In the genomic region with DNA sequence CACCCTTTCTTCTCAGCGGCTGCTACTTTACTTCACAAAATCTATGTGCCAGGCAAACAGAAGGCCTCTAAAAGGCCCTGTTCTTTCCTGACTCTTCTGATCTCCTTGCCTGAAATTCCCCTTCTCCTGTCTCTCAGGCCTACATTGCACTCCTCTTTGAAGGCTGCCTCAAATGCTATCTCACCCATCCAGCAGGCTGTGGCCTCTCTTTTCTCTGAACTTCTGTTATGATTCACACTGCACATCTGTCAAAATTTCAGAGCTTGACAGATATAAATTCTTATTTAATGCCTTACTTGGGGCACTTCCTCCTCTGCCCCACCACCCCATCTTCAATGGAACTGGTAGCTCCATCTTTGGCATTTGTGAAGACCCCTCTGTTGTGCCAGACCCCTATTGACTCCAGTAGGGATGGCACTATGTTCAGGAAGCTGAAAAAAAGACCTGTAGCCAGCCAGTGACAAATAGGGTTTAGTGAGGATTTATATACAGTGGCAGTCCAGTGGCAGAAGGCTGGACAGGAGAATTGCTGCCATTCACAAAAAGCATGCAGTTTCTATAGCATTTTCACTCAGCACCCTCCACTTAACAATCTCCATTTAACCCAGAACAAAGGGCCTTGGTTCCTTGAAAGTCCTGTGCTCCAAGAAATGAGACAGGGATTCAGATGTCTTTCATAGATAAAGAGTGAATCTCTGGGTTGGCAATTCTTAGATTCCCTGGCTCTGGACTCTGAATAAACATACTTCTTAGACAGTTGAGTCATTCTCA, we compare ENCODE assay signal across 20 cellular contexts.
"Had no signal": no experiment of that assay in that cellular context is flagged by ENCODE, and none has a peak within 500 bp of the region (broad histone marks: within the 10 kb centered on the region; RNA-seq: fewer than 3 reads in every experiment).

No MANE protein-coding gene starts in this region.

- H3K36me3 Mint-ChIP-seq: natural killer cell treated with Interleukin-12 subunit alpha and Interleukin-12 subunit beta and Interleukin-15 and Interleukin-18, amount 100 ng/mL, for 72 hours; neural progenitor cell; stimulated activated naive B cell treated with anti-CD40 and anti-IgM and Interleukin-4, amounts not matched to agents 10 μg/mL and 1 μg/mL and 100 μg/mL, for 72 hours had no signal

- H3K4me3 Mint-ChIP-seq: natural killer cell treated with Interleukin-12 subunit alpha and Interleukin-12 subunit beta and Interleukin-15 and Interleukin-18, amount 100 ng/mL, for 72 hours; neural progenitor cell; stimulated activated naive B cell treated with anti-CD40 and anti-IgM and Interleukin-4, amounts not matched to agents 10 μg/mL and 1 μg/mL and 100 μg/mL, for 72 hours; stimulated activated naive CD8-positive, alpha-beta T cell treated with anti-CD3 and anti-CD28 coated beads, Interleukin-15, amount 100 ng/mL, for 72 hours had no signal

- H3K4me1 Mint-ChIP-seq: neural progenitor cell; stimulated activated naive CD8-positive, alpha-beta T cell treated with anti-CD3 and anti-CD28 coated beads, Interleukin-15, amount 100 ng/mL, for 72 hours had no signal

- DNase-seq: cortex of kidney; dorsolateral prefrontal cortex; effector CD8-positive, alpha-beta T cell; heart left ventricle; hippocampal formation; left cardiac atrium; left ventricle myocardium superior; mesenchymal stem cell; midbrain; nucleus accumbens; ovary; sigmoid colon; stimulated activated CD4-positive, alpha-beta T cell treated with anti-CD3 and anti-CD28 coated beads, Interleukin-2, amount 100 ng/mL, for 24 hours; stimulated activated CD4-positive, alpha-beta T cell treated with anti-CD3 and anti-CD28 coated beads, Interleukin-4, amount 100 ng/mL, for 4 hours; stimulated activated naive B cell treated with anti-CD40 and anti-IgM and Interleukin-4, amounts not matched to agents 10 μg/mL and 1 μg/mL and 100 μg/mL, for 72 hours; stimulated activated naive CD8-positive, alpha-beta T cell treated with anti-CD3 and anti-CD28 coated beads, Interleukin-15, amount 100 ng/mL, for 72 hours; testis had no signal

- H3K9me3 Mint-ChIP-seq: neural progenitor cell; stimulated activated naive B cell treated with anti-CD40 and anti-IgM and Interleukin-4, amounts not matched to agents 10 μg/mL and 1 μg/mL and 100 μg/mL, for 72 hours had no signal

- H3K27ac Mint-ChIP-seq: natural killer cell treated with Interleukin-12 subunit alpha and Interleukin-12 subunit beta and Interleukin-15 and Interleukin-18, amount 100 ng/mL, for 72 hours; neural progenitor cell; stimulated activated naive B cell treated with anti-CD40 and anti-IgM and Interleukin-4, amounts not matched to agents 10 μg/mL and 1 μg/mL and 100 μg/mL, for 72 hours; stimulated activated naive CD8-positive, alpha-beta T cell treated with anti-CD3 and anti-CD28 coated beads, Interleukin-15, amount 100 ng/mL, for 72 hours had no signal

- H3K27me3 Mint-ChIP-seq: natural killer cell treated with Interleukin-12 subunit alpha and Interleukin-12 subunit beta and Interleukin-15 and Interleukin-18, amount 100 ng/mL, for 72 hours; stimulated activated naive CD8-positive, alpha-beta T cell treated with anti-CD3 and anti-CD28 coated beads, Interleukin-15, amount 100 ng/mL, for 72 hours had no signal

- ATAC-seq: esophagus mucosa; heart left ventricle; left cardiac atrium; left ventricle myocardium superior; natural killer cell treated with Interleukin-12 subunit alpha and Interleukin-12 subunit beta and Interleukin-15 and Interleukin-18, amount 100 ng/mL, for 72 hours; stimulated activated naive B cell treated with anti-CD40 and anti-IgM and Interleukin-4, amounts not matched to agents 10 μg/mL and 1 μg/mL and 100 μg/mL, for 72 hours; stimulated activated naive CD8-positive, alpha-beta T cell treated with anti-CD3 and anti-CD28 coated beads, Interleukin-15, amount 100 ng/mL, for 72 hours had no signal
